1 cellular context compared by ENCODE assay signal in the genomic region with DNA sequence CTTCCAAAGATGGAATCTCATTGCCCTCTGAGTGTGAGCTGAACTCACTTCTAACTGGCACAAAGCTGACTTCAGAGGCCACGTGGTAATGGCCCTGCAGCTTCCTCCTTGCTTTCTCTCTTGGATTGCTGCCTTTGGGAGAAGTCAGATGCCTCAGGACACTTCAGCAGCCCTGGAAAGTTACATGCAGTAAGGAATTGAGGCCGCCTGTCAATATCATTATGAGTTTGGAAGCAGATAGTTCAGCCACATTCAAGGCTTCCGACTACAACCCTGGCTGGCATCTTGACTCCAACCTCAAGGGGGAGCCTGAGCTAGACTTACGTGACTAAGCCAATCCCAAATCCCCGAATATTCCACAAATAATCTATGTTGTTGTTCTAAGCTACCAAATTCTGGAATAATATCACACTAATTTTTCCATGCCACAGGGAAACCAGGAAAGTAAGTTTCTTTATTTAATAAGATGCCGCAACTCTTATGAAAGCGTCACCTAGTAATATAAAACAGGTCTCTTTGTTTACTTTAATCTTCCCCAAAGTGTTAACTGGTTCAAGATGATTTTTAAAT.
TF ChIP-seq lines count a peak whose summit lies in the region.

No MANE protein-coding gene starts in this region.

TF ChIP-seq in K562, 482 proteins besides CTCF, POLR2A, EP300 and RAD21 (continued from another document):
- TF ChIP-seq MED1 (CRISPR knock-in tag; IDR thresholded peaks at IDR 0.05; ENCODE audit: borderline replicate concordance): no peak
- TF ChIP-seq FOXA3 (CRISPR knock-in tag; conservative IDR thresholded peaks at IDR 0.05 in 1 of 2, IDR thresholded peaks at IDR 0.05 in 1 of 2): 0 out of 4 replicates have a peak, but pooled peaks of 1 of the 2 experiments have one; percentile 7
- no peak for TF ChIP-seq SRSF1 (IDR thresholded peaks at IDR 0.05; ENCODE audit: low read depth, low read length)
- no peak for TF ChIP-seq FIP1L1 (IDR thresholded peaks at IDR 0.05; ENCODE audit: low read depth, low read length, poor library complexity, severe bottlenecking)
- no peak for TF ChIP-seq MLLT1 (IDR thresholded peaks at IDR 0.05)
- TF ChIP-seq RBM39 (optimal IDR thresholded peaks at IDR 0.05; ENCODE audit: low read depth, low read length): no peak
- peak; percentile 44 for TF ChIP-seq SMC3 (conservative IDR thresholded peaks at IDR 0.05; ENCODE audit: insufficient read depth, low read depth, low read length)
- TF ChIP-seq CBX3 (IDR thresholded peaks at IDR 0.05; ENCODE audit: borderline replicate concordance in 1 of 2, low read length in 2 of 2): no peak
- TF ChIP-seq L3MBTL2 (IDR thresholded peaks at IDR 0.05): no peak
- TF ChIP-seq ETV5 (CRISPR knock-in tag; IDR thresholded peaks at IDR 0.05; ENCODE audit: low read depth): no peak
- TF ChIP-seq NFE2 (IDR thresholded peaks at IDR 0.05; ENCODE audit: low read depth): 0 out of 2 replicates have a peak, but pooled peaks have one; percentile 20
- no peak for TF ChIP-seq TBP (optimal IDR thresholded peaks at IDR 0.05; ENCODE audit: low read depth, low read length)
- TF ChIP-seq ZNF408 (CRISPR knock-in tag; IDR thresholded peaks at IDR 0.05; ENCODE audit: low read depth): no peak
- TF ChIP-seq SRSF7 (optimal IDR thresholded peaks at IDR 0.05; ENCODE audit: low read depth, low read length): no peak
- no peak for TF ChIP-seq DNMT1 (IDR thresholded peaks at IDR 0.05)
- TF ChIP-seq SREBF2 (CRISPR knock-in tag; IDR thresholded peaks at IDR 0.05): no peak
- TF ChIP-seq ZNF717 (CRISPR knock-in tag; IDR thresholded peaks at IDR 0.05): no peak
- no peak for TF ChIP-seq STAT6 (CRISPR knock-in tag; IDR thresholded peaks at IDR 0.05)
- TF ChIP-seq, protein P1, sequence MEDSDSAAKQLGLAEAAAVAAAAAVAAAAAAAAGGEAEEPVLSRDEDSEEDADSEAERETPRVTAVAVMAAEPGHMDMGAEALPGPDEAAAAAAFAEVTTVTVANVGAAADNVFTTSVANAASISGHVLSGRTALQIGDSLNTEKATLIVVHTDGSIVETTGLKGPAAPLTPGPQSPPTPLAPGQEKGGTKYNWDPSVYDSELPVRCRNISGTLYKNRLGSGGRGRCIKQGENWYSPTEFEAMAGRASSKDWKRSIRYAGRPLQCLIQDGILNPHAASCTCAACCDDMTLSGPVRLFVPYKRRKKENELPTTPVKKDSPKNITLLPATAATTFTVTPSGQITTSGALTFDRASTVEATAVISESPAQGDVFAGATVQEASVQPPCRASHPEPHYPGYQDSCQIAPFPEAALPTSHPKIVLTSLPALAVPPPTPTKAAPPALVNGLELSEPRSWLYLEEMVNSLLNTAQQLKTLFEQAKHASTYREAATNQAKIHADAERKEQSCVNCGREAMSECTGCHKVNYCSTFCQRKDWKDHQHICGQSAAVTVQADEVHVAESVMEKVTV (CRISPR knock-in tag; IDR thresholded peaks at IDR 0.05): peak; percentile 25; the same call in 1 of the 2 replicates
- TF ChIP-seq HDAC3 (IDR thresholded peaks at IDR 0.05; ENCODE audit: borderline replicate concordance, partially characterized antibody): no peak
- TF ChIP-seq MAX (CRISPR knock-in tag; IDR thresholded peaks at IDR 0.05): no peak
- no peak for TF ChIP-seq ZNF707 (CRISPR knock-in tag; conservative IDR thresholded peaks at IDR 0.05)
- TF ChIP-seq, protein P2, sequence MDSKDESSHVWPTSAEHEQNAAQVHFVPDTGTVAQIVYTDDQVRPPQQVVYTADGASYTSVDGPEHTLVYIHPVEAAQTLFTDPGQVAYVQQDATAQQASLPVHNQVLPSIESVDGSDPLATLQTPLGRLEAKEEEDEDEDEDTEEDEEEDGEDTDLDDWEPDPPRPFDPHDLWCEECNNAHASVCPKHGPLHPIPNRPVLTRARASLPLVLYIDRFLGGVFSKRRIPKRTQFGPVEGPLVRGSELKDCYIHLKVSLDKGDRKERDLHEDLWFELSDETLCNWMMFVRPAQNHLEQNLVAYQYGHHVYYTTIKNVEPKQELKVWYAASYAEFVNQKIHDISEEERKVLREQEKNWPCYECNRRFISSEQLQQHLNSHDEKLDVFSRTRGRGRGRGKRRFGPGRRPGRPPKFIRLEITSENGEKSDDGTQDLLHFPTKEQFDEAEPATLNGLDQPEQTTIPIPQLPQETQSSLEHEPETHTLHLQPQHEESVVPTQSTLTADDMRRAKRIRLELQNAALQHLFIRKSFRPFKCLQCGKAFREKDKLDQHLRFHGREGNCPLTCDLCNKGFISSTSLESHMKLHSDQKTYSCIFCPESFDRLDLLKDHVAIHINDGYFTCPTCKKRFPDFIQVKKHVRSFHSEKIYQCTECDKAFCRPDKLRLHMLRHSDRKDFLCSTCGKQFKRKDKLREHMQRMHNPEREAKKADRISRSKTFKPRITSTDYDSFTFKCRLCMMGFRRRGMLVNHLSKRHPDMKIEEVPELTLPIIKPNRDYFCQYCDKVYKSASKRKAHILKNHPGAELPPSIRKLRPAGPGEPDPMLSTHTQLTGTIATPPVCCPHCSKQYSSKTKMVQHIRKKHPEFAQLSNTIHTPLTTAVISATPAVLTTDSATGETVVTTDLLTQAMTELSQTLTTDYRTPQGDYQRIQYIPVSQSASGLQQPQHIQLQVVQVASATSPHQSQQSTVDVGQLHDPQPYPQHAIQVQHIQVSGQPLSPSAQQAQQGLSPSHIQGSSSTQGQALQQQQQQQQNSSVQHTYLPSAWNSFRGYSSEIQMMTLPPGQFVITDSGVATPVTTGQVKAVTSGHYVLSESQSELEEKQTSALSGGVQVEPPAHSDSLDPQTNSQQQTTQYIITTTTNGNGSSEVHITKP (IDR thresholded peaks at IDR 0.05; ENCODE audit: partially characterized antibody): no peak
TF ChIP-seq in K562: peak in this region for 7.
